Comparison of ENCODE assay signal across 7 cellular contexts in the genomic region with DNA sequence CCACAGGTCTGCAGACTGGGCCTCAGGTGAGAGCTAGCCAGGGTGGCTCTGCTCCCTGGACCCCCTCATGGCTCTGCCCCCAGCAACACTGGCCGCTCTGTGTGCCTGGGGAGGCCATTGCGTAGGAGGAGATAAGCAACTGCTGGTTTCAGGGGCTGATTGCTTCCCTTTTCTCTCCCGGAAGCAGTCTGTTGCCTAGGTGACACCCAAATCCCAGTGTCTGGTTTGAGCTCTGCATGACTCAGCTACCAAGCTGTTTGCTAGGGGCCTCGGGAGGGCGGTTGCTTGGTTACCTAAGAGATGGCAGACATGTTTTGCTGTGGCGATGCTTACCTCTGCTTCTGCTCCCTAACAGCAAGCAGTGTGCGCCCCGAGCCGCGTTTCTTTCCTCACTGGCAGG. TPM values are rescaled to one million over a fixed set of nuclear protein-coding genes. Genes with fewer than 3 reads are reported as not detected.
DNase-seq lines count a peak whose midpoint lies in the region; ATAC-seq and TF ChIP-seq lines count a peak whose summit lies in the region.
"Not testable (repeated sequence)": the region's sequence is repeated elsewhere in the genome, so short reads cannot be mapped to it uniquely, and the experiment has no call there.

No MANE protein-coding gene starts in this region.

- H3K4me2 ChIP-seq in Karpas-422 (ENCODE audit: low read depth, low read length, poor library complexity, severe bottlenecking), result peak overlapping the region; percentile 63

- not testable (repeated sequence) for H3K9me3 Mint-ChIP-seq in naive thymus-derived CD8-positive, alpha-beta T cell

- DNase-seq in Karpas-422, result peak; percentile 92
- DNase-seq in Peyer's patch, result peak in 2 of 3 donors; percentile 66 to 76
- peak; percentile 41 to 52 for DNase-seq in activated CD8-positive, alpha-beta memory T cell treated with anti-CD3 and anti-CD28 coated beads for 4 hours (ENCODE audit: low read depth in 2 of 2)
- peak; percentile 33 for DNase-seq in epithelial cell of esophagus (ENCODE audit: low read depth)
- DNase-seq in naive thymus-derived CD8-positive, alpha-beta T cell, result peak; percentile 34 to 93 (median 74)

- H3K27me3 Mint-ChIP-seq in naive thymus-derived CD8-positive, alpha-beta T cell, result not testable (repeated sequence)

- H2AFZ ChIP-seq in Karpas-422 (ENCODE audit: low read length), result not testable (repeated sequence)

- not testable (repeated sequence) for H3K9me3 ChIP-seq in Karpas-422 (ENCODE audit: low read length); Peyer's patch

- TF ChIP-seq POLR2A in Peyer's patch (IDR thresholded peaks at IDR 0.05), result not testable (repeated sequence)

- peak overlapping the region; percentile 62 for H3K9ac ChIP-seq in Karpas-422 (ENCODE audit: low read length)

- TF ChIP-seq CTCF in Peyer's patch (IDR thresholded peaks at IDR 0.05); epithelial cell of esophagus (IDR thresholded peaks at IDR 0.05; ENCODE audit: insufficient read depth, low read depth, low read length, missing control alignments): not testable (repeated sequence)

- H3K9me2 ChIP-seq in Karpas-422 (replicated peaks; ENCODE audit: insufficient read depth, low read length), result not testable (repeated sequence)

- peak overlapping the region in 6 of 10 donors; percentile 15 to 66 (median 38) for H3K4me3 Mint-ChIP-seq in naive thymus-derived CD8-positive, alpha-beta T cell

- H3K4me3 ChIP-seq in Karpas-422 (ENCODE audit: low read length), result peak overlapping the region; percentile 45; the same call in 1 of the 2 replicates
- H3K4me3 ChIP-seq in Peyer's patch; epithelial cell of esophagus (ENCODE audit: low read length): not testable (repeated sequence)

- ATAC-seq in GM18519 (IDR thresholded peaks at IDR 0.05; ENCODE audit: low FRiP score, unreplicated experiment) (peak; percentile 92), HG02678 (IDR thresholded peaks at IDR 0.05; ENCODE audit: unreplicated experiment) (peak; percentile 97)
- peak; percentile 71 to 79 for ATAC-seq in naive thymus-derived CD8-positive, alpha-beta T cell

- H3K27me3 ChIP-seq in Karpas-422 (ENCODE audit: low read length); Peyer's patch: not testable (repeated sequence)

- not testable (repeated sequence) for H3K36me3 Mint-ChIP-seq in naive thymus-derived CD8-positive, alpha-beta T cell

- H3K4me1 Mint-ChIP-seq in naive thymus-derived CD8-positive, alpha-beta T cell, result peaks cover 8 to 46% (median 31%) of the 10 kb centered on the region in 4 donors

- not testable (repeated sequence) for H3K79me2 ChIP-seq in Karpas-422 (ENCODE audit: low read length)

- POLR2A ChIA-PET in naive thymus-derived CD8-positive, alpha-beta T cell (lab: Charles Lee), result interaction anchor here (1.1 to 2.6 kb wide), 3 partner anchors 12 to 20 kb away, joined by 4 to 23 read pairs (median 6); a partner anchor contains a TSS

- H4K20me1 ChIP-seq in Karpas-422 (ENCODE audit: insufficient read depth, low read depth, low read length), result not testable (repeated sequence)

- H3K36me3 ChIP-seq in Karpas-422 (ENCODE audit: insufficient read depth, low read length); Peyer's patch: not testable (repeated sequence)

- H3K27ac ChIP-seq in Karpas-422 (ENCODE audit: low read length), result peak overlapping the region; percentile 79
- peak overlapping the region in 3 of 4 donors; percentile 43 to 71 (median 62) for H3K27ac ChIP-seq in Peyer's patch

- H3K27ac Mint-ChIP-seq in naive thymus-derived CD8-positive, alpha-beta T cell, result peak overlapping the region; percentile 61 to 96 (median 93)

- peaks cover 26% of the 10 kb centered on the region for H3K4me1 ChIP-seq in Karpas-422 (ENCODE audit: low read length)
- not testable (repeated sequence) for H3K4me1 ChIP-seq in Peyer's patch

RNA-seq across cellular contexts. Expression of a gene that starts 15.4 kb away (rescaled TPM):
- 11.6 and 12.5 TPM in 2 replicates for total RNA-seq in Karpas-422 (2014; rRNA removed; shearing (Covaris generic); ENCODE audit: low replicate concordance)
- total RNA-seq in Peyer's patch, result 10 to 100 TPM; 11.9 to 23.1 (median 16.7) TPM
- total RNA-seq in naive thymus-derived CD8-positive, alpha-beta T cell, result 10 to 100 TPM; 22.1 to 23.3 TPM
- polyA plus RNA-seq in naive thymus-derived CD8-positive, alpha-beta T cell, result 10 to 100 TPM; 24.4 to 35.3 (median 25.0) TPM

RNA-seq across cellular contexts. Expression of a gene that starts 20.3 kb away (rescaled TPM):
- 134 and 263 TPM in 2 replicates for total RNA-seq in Karpas-422 (2014; rRNA removed; shearing (Covaris generic); ENCODE audit: low replicate concordance)
- 10 to 100 TPM; 51.2 to 61.9 (median 53.6) TPM for total RNA-seq in Peyer's patch
- 100 to 1,000 TPM; 151 to 164 TPM for total RNA-seq in naive thymus-derived CD8-positive, alpha-beta T cell
- 10 to 100 TPM; 65.4 to 98.4 (median 81.1) TPM for polyA plus RNA-seq in naive thymus-derived CD8-positive, alpha-beta T cell

RNA-seq across cellular contexts. Expression of a gene that starts 24.3 kb away (rescaled TPM):
- not detected in 2 replicates for total RNA-seq in Karpas-422 (2014; rRNA removed; shearing (Covaris generic); ENCODE audit: low replicate concordance)
- not detected for total RNA-seq in Peyer's patch
- total RNA-seq in naive thymus-derived CD8-positive, alpha-beta T cell, result not detected
- polyA plus RNA-seq in naive thymus-derived CD8-positive, alpha-beta T cell, result not detected

Comparison
In these comparisons a context has a peak if more than half of its experiments do, and no peak if none do; other contexts are left out.
1. DNase-seq: peak in every context shown above with its lines; median percentile 92 in Karpas-422; 74 in naive thymus-derived CD8-positive, alpha-beta T cell; 71 in Peyer's patch; 46 in activated CD8-positive, alpha-beta memory T cell treated with anti-CD3 and anti-CD28 coated beads for 4 hours; 33 in epithelial cell of esophagus.